Comparison of ENCODE assay signal across 16 cellular contexts in genomic region chr6:19664878-19665715, GRCh38.
"Had no signal": no experiment of that assay in that cellular context is flagged by ENCODE, and none has a peak within 500 bp of the region (broad histone marks: within the 10 kb centered on the region; RNA-seq: fewer than 3 reads in every experiment).

No MANE protein-coding gene starts in this region.

- ATAC-seq: gastrocnemius medialis; heart right ventricle; left colon; lower lobe of right lung; stimulated activated memory B cell treated with anti-CD40 and anti-IgM and Interleukin-4, amounts not matched to agents 10 μg/mL and 1 μg/mL and 100 μg/mL, for 72 hours had no signal

- H3K36me3 Mint-ChIP-seq: activated naive CD8-positive, alpha-beta T cell treated with anti-CD3 and anti-CD28 coated beads for 36 hours; neural progenitor cell; stimulated activated memory B cell treated with anti-CD40 and anti-IgM and Interleukin-4, amounts not matched to agents 10 μg/mL and 1 μg/mL and 100 μg/mL, for 72 hours had no signal

- H3K4me2 ChIP-seq: neural progenitor cell had no signal

- H3K4me3 Mint-ChIP-seq: activated naive CD8-positive, alpha-beta T cell treated with anti-CD3 and anti-CD28 coated beads for 36 hours; neural progenitor cell; stimulated activated memory B cell treated with anti-CD40 and anti-IgM and Interleukin-4, amounts not matched to agents 10 μg/mL and 1 μg/mL and 100 μg/mL, for 72 hours had no signal

- H3K9me3 Mint-ChIP-seq: activated naive CD8-positive, alpha-beta T cell treated with anti-CD3 and anti-CD28 coated beads for 36 hours; neural progenitor cell had no signal

- H3K9ac ChIP-seq: neural progenitor cell had no signal

- H3K27ac ChIP-seq: breast epithelium, gastrocnemius medialis, heart right ventricle, lower lobe of right lung, neural progenitor cell, transverse colon had no signal

- H3K9me3 ChIP-seq: breast epithelium, gastrocnemius medialis, heart right ventricle, lower lobe of right lung, transverse colon had no signal

- H3K4me3 ChIP-seq: breast epithelium, gastrocnemius medialis, heart right ventricle, lower lobe of right lung, neural progenitor cell, transverse colon had no signal

- H3K4me1 Mint-ChIP-seq: activated naive CD8-positive, alpha-beta T cell treated with anti-CD3 and anti-CD28 coated beads for 36 hours; stimulated activated memory B cell treated with anti-CD40 and anti-IgM and Interleukin-4, amounts not matched to agents 10 μg/mL and 1 μg/mL and 100 μg/mL, for 72 hours had no signal

- H3K27me3 ChIP-seq: breast epithelium, gastrocnemius medialis, heart right ventricle, neural progenitor cell, transverse colon had no signal

- H3K36me3 ChIP-seq: breast epithelium, gastrocnemius medialis, heart right ventricle, lower lobe of right lung, neural progenitor cell, transverse colon had no signal

- H3K4me1 ChIP-seq: gastrocnemius medialis, lower lobe of right lung, transverse colon had no signal

- DNase-seq: activated CD4-positive, alpha-beta T cell treated with anti-CD3 and anti-CD28 coated beads, Interleukin-2, amount 50 U/mL, for 1 hour; activated CD8-positive, alpha-beta memory T cell treated with anti-CD3 and anti-CD28 coated beads for 24 hours; activated naive CD8-positive, alpha-beta T cell treated with anti-CD3 and anti-CD28 coated beads for 36 hours; cerebellar nuclear complex; effector CD8-positive, alpha-beta T cell; gastrocnemius medialis; heart right ventricle; left colon; lower lobe of right lung; posterior cingulate gyrus; stimulated activated CD4-positive, alpha-beta T cell treated with anti-CD3 and anti-CD28 coated beads, Interleukin-2, amount 100 ng/mL, for 48 hours; T-helper 9 cell; transverse colon had no signal

- H3K27ac Mint-ChIP-seq: activated naive CD8-positive, alpha-beta T cell treated with anti-CD3 and anti-CD28 coated beads for 36 hours; neural progenitor cell; stimulated activated memory B cell treated with anti-CD40 and anti-IgM and Interleukin-4, amounts not matched to agents 10 μg/mL and 1 μg/mL and 100 μg/mL, for 72 hours had no signal

- H3K27me3 Mint-ChIP-seq: activated naive CD8-positive, alpha-beta T cell treated with anti-CD3 and anti-CD28 coated beads for 36 hours; stimulated activated memory B cell treated with anti-CD40 and anti-IgM and Interleukin-4, amounts not matched to agents 10 μg/mL and 1 μg/mL and 100 μg/mL, for 72 hours had no signal
